In the genomic region with DNA sequence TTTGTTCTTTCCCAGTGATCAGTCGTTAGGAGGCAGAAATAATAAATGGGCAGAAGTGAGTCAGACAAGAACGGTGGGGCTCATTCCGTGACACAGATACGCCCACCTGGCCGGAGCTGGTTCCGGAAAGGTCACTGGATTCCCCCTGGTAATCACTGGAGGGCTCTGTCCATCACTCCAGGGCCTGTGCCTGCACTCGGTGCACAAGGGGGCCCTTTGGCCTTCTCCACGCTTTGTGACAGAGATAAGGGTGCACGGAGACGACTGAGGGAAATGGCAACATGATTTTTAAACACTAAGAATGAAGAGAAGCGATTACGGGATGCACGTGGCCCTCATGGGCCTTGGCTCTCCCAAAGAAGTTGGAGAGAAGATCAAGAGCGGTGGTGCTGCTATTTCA, we compare ENCODE assay signal across 20 cellular contexts.
"Had no signal": no experiment of that assay in that cellular context is flagged by ENCODE, and none has a peak within 500 bp of the region (broad histone marks: within the 10 kb centered on the region; RNA-seq: fewer than 3 reads in every experiment).

No MANE protein-coding gene starts in this region.

- H3K36me3 ChIP-seq: colonic mucosa, tibial nerve had no signal

- H3K4me1 Mint-ChIP-seq: activated naive CD8-positive, alpha-beta T cell treated with anti-CD3 and anti-CD28 coated beads, Interleukin-2, amount 50 U/mL, for 24 hours; neural crest cell had no signal

- H3K27me3 Mint-ChIP-seq: activated naive CD8-positive, alpha-beta T cell treated with anti-CD3 and anti-CD28 coated beads, Interleukin-2, amount 50 U/mL, for 24 hours had no signal

- H3K27ac Mint-ChIP-seq: activated naive CD8-positive, alpha-beta T cell treated with anti-CD3 and anti-CD28 coated beads, Interleukin-2, amount 50 U/mL, for 24 hours; activated T-cell treated with anti-CD3 and anti-CD28 coated beads, Interleukin-2, amount 50 U/mL, for 24 hours had no signal

- H3K9me3 Mint-ChIP-seq: activated naive CD8-positive, alpha-beta T cell treated with anti-CD3 and anti-CD28 coated beads, Interleukin-2, amount 50 U/mL, for 24 hours; activated T-cell treated with anti-CD3 and anti-CD28 coated beads, Interleukin-2, amount 50 U/mL, for 24 hours; neural crest cell had no signal

- DNase-seq: activated CD4-positive, alpha-beta T cell treated with anti-CD3 and anti-CD28 coated beads for 4 hours; activated CD4-positive, alpha-beta T cell treated with anti-CD3 and anti-CD28 coated beads, Interleukin-2, amount 50 U/mL, for 48 hours; activated CD4-positive, CD25-positive, alpha-beta regulatory T cell; activated CD8-positive, alpha-beta memory T cell treated with anti-CD3 and anti-CD28 coated beads for 24 hours; activated CD8-positive, alpha-beta memory T cell treated with anti-CD3 and anti-CD28 coated beads, Interleukin-2, amount 50 U/mL, for 4 hours; activated gamma-delta T cell; activated naive CD4-positive, alpha-beta T cell treated with anti-CD3 and anti-CD28 coated beads, Interleukin-2, amount 50 U/mL, for 16 hours; activated naive CD8-positive, alpha-beta T cell treated with anti-CD3 and anti-CD28 coated beads, Interleukin-2, amount 50 U/mL, for 24 hours; activated T-cell treated with anti-CD3 and anti-CD28 coated beads, Interleukin-2, amount 50 U/mL, for 24 hours; amygdala; colonic mucosa; effector memory CD4-positive, alpha-beta T cell; left colon; naive thymus-derived CD8-positive, alpha-beta T cell; occipital lobe; right cardiac atrium; stimulated activated naive CD4-positive, alpha-beta T cell had no signal

- H3K4me3 Mint-ChIP-seq: activated naive CD8-positive, alpha-beta T cell treated with anti-CD3 and anti-CD28 coated beads, Interleukin-2, amount 50 U/mL, for 24 hours; activated T-cell treated with anti-CD3 and anti-CD28 coated beads, Interleukin-2, amount 50 U/mL, for 24 hours; naive thymus-derived CD8-positive, alpha-beta T cell; neural crest cell had no signal

- H3K27me3 ChIP-seq: colonic mucosa, dorsolateral prefrontal cortex, tibial nerve had no signal

- ATAC-seq: activated naive CD8-positive, alpha-beta T cell treated with anti-CD3 and anti-CD28 coated beads, Interleukin-2, amount 50 U/mL, for 24 hours; left colon; naive thymus-derived CD8-positive, alpha-beta T cell had no signal

- H3K4me3 ChIP-seq: colonic mucosa, tibial nerve had no signal

- H3K36me3 Mint-ChIP-seq: naive thymus-derived CD8-positive, alpha-beta T cell had no signal
